ENCODE assay signal across 8 cellular contexts in genomic region chr10:80530251-80530650, GRCh38. TPM values are rescaled to one million over a fixed set of nuclear protein-coding genes. Genes with fewer than 3 reads are reported as not detected.
DNase-seq lines count a peak whose midpoint lies in the region; FAIRE-seq and TF ChIP-seq lines count a peak whose summit lies in the region.

No MANE protein-coding gene starts in this region.

- CTCF ChIA-PET in activated CD4-positive, alpha-beta T cell treated with anti-CD3 and anti-CD28 coated beads, Interleukin-2, amount 10 ng/mL, durations not matched to agents 7 days and 5 days (lab: Charles Lee) = interaction anchor here (1.5 to 1.6 kb wide), 2 partner anchors 25 to 86 kb away, joined by 5 read pairs; no protein-coding TSS in a partner anchor

- H3K36me3 Mint-ChIP-seq in activated CD4-positive, alpha-beta T cell treated with anti-CD3 and anti-CD28 coated beads, Interleukin-2, amount 10 ng/mL, durations not matched to agents 7 days and 5 days (ENCODE audit: low read depth) = peaks cover 18% of the 10 kb centered on the region

- no peaks in the 10 kb centered on the region for H3K27me3 Mint-ChIP-seq in activated CD4-positive, alpha-beta T cell treated with anti-CD3 and anti-CD28 coated beads, Interleukin-2, amount 10 ng/mL, durations not matched to agents 7 days and 5 days

- TF ChIP-seq CTCF in fibroblast of pulmonary artery (IDR thresholded peaks at IDR 0.05; ENCODE audit: low read length, missing control alignments) = peak; percentile 39

- POLR2A ChIA-PET in activated CD4-positive, alpha-beta T cell treated with anti-CD3 and anti-CD28 coated beads, Interleukin-2, amount 10 ng/mL, durations not matched to agents 7 days and 5 days (lab: Charles Lee) = no interaction called here

- H3K4me1 Mint-ChIP-seq in activated CD4-positive, alpha-beta T cell treated with anti-CD3 and anti-CD28 coated beads, Interleukin-2, amount 10 ng/mL, durations not matched to agents 7 days and 5 days = peaks cover 73% of the 10 kb centered on the region

- no peak for FAIRE-seq in HTR-8/SVneo (lab: Jason Lieb, UNC)

- DNase-seq in NOMO-1 treated with DMSO at 0.1 percent for 48 hours (lab: John Stamatoyannopoulos, UW; ENCODE audit: unreplicated experiment) (peak; percentile 39), NOMO-1 (lab: John Stamatoyannopoulos, UW; ENCODE audit: unreplicated experiment in 2 of 2) (no peak), HTR-8/SVneo (ENCODE audit: insufficient read length, low spot score) (peak; percentile 58), fibroblast of pulmonary artery (ENCODE audit: low read depth) (peak; percentile 55), NCI-H2227 (lab: John Stamatoyannopoulos, UW; ENCODE audit: unreplicated experiment) (no peak), kidney glomerular epithelial cell (lab: John Stamatoyannopoulos, UW) (no peak)
- DNase-seq in activated CD4-positive, alpha-beta T cell treated with anti-CD3 and anti-CD28 coated beads, Interleukin-2, amount 10 ng/mL, durations not matched to agents 7 days and 5 days = peak; percentile 60
- peak; percentile 20 to 57 (median 39) for DNase-seq in stimulated activated CD4-positive, alpha-beta T cell treated with anti-CD3 and anti-CD28 coated beads, TNF-alpha, amount 100 ng/mL, for 48 hours (ENCODE audit: low read depth in 3 of 3)

- peak overlapping the region; percentile 63 for H3K4me3 Mint-ChIP-seq in activated CD4-positive, alpha-beta T cell treated with anti-CD3 and anti-CD28 coated beads, Interleukin-2, amount 10 ng/mL, durations not matched to agents 7 days and 5 days

- peak overlapping the region; percentile 92 for H3K27ac Mint-ChIP-seq in activated CD4-positive, alpha-beta T cell treated with anti-CD3 and anti-CD28 coated beads, Interleukin-2, amount 10 ng/mL, durations not matched to agents 7 days and 5 days

- no peak overlapping the region for H3K4me3 ChIP-seq in fibroblast of pulmonary artery (replicated peaks; ENCODE audit: low read depth, low read length)

- H3K9me3 Mint-ChIP-seq in activated CD4-positive, alpha-beta T cell treated with anti-CD3 and anti-CD28 coated beads, Interleukin-2, amount 10 ng/mL, durations not matched to agents 7 days and 5 days = no peaks in the 10 kb centered on the region

RNA-seq across cellular contexts. Expression of gene SH2D4B, which starts 7.5 kb away (rescaled TPM):
- total RNA-seq in activated CD4-positive, alpha-beta T cell treated with anti-CD3 and anti-CD28 coated beads, Interleukin-2, amount 10 ng/mL, durations not matched to agents 7 days and 5 days = under 1 TPM; 0.07 to 0.10 TPM

Comparison
In these comparisons a context has a peak if more than half of its experiments do, and no peak if none do; other contexts are left out.
1. DNase-seq: peak in NOMO-1 treated with DMSO at 0.1 percent for 48 hours (single experiment), HTR-8/SVneo (single experiment), activated CD4-positive, alpha-beta T cell treated with anti-CD3 and anti-CD28 coated beads, Interleukin-2, amount 10 ng/mL, durations not matched to agents 7 days and 5 days (single experiment), fibroblast of pulmonary artery (single experiment) and stimulated activated CD4-positive, alpha-beta T cell treated with anti-CD3 and anti-CD28 coated beads, TNF-alpha, amount 100 ng/mL, for 48 hours (3 of 3); none in NOMO-1 (0 of 2), NCI-H2227 (single experiment) and kidney glomerular epithelial cell (single experiment).